Comparison of ENCODE assay signal across 16 cellular contexts in genomic region chr17:17888821-17889220, GRCh38. TPM values are rescaled to one million over a fixed set of nuclear protein-coding genes. Genes with fewer than 3 reads are reported as not detected.
DNase-seq lines count a peak whose midpoint lies in the region; ATAC-seq and TF ChIP-seq lines count a peak whose summit lies in the region.
"Had no signal": no experiment of that assay in that cellular context is flagged by ENCODE, and none has a peak within 500 bp of the region (broad histone marks: within the 10 kb centered on the region; RNA-seq: fewer than 3 reads in every experiment).

No MANE protein-coding gene starts in this region.

- ATAC-seq in HG02973 (IDR thresholded peaks at IDR 0.05; ENCODE audit: unreplicated experiment) (no peak), GM18867 (IDR thresholded peaks at IDR 0.05; ENCODE audit: unreplicated experiment) (no peak)

- H3K4me2 ChIP-seq in DOHH2 (ENCODE audit: low read length) (no peak overlapping the region), neuronal stem cell (ENCODE audit: insufficient read depth, low read length, poor library complexity, severe bottlenecking) (no peak overlapping the region), smooth muscle cell (no peak overlapping the region)

- H2BK120ac ChIP-seq in neuronal stem cell (ENCODE audit: low read depth, low read length): no peak overlapping the region

- no peak overlapping the region for H3K4ac ChIP-seq in neuronal stem cell (ENCODE audit: low read length)

- H3K4me3 ChIP-seq in DOHH2 (ENCODE audit: low read length) (no peak overlapping the region), LNCaP clone FGC (ENCODE audit: low read depth, low read length) (no peak overlapping the region), neuronal stem cell (ENCODE audit: low read length in 2 of 2) (peak overlapping the region in 1 of 2 donors; percentile 38), smooth muscle cell (no peak overlapping the region)
- H3K4me3 ChIP-seq: prostate gland had no signal

- H2BK5ac ChIP-seq in neuronal stem cell (ENCODE audit: low read length): no peak overlapping the region

- H3K36me3 ChIP-seq in DOHH2 (ENCODE audit: control insufficient read depth, low read length): no peaks in the 10 kb centered on the region
- H3K36me3 ChIP-seq in neuronal stem cell (replicated peaks in 1 of 2; ENCODE audit: control insufficient read depth in 2 of 2, insufficient read depth in 2 of 2, low read length in 2 of 2): no peaks in the 10 kb centered on the region
- no peaks in the 10 kb centered on the region for H3K36me3 ChIP-seq in smooth muscle cell (ENCODE audit: low read depth)

- H3K9me3 ChIP-seq in DOHH2 (ENCODE audit: control insufficient read depth, insufficient read depth, low read length): no peaks in the 10 kb centered on the region
- no peaks in the 10 kb centered on the region for H3K9me3 ChIP-seq in neuronal stem cell (replicated peaks in 1 of 2; ENCODE audit: control insufficient read depth in 2 of 2, insufficient read depth in 1 of 2, low read depth in 1 of 2, low read length in 2 of 2)
- no peaks in the 10 kb centered on the region for H3K9me3 ChIP-seq in smooth muscle cell (replicated peaks; ENCODE audit: low read depth)
- H3K9me3 ChIP-seq: prostate gland had no signal

- no peak overlapping the region for H3K14ac ChIP-seq in neuronal stem cell (ENCODE audit: low read length)

- H3K4me1 ChIP-seq in DOHH2 (ENCODE audit: control insufficient read depth, low read length) (peaks cover 20% of the 10 kb centered on the region), neuronal stem cell (ENCODE audit: control insufficient read depth in 2 of 2, insufficient read depth in 1 of 2, low read depth in 1 of 2, low read length in 2 of 2) (peaks cover 10 to 22% of the 10 kb centered on the region in 2 donors), smooth muscle cell (ENCODE audit: low read depth) (peaks cover 14% of the 10 kb centered on the region)

- no peak overlapping the region for H3K27ac Mint-ChIP-seq in chondrocyte (ENCODE audit: unreplicated experiment)
- H3K27ac Mint-ChIP-seq: activated CD4-positive, alpha-beta T cell treated with anti-CD3 and anti-CD28 coated beads, Interleukin-2, amount 10 ng/mL, durations not matched to agents 7 days and 5 days; activated T-cell treated with anti-CD3 and anti-CD28 coated beads, Interleukin-2, amount 50 U/mL, for 24 hours had no signal

- H3K9ac ChIP-seq in neuronal stem cell (ENCODE audit: low read depth, low read length, poor library complexity) (no peak overlapping the region), smooth muscle cell (ENCODE audit: low read depth) (no peak overlapping the region)

- H3K27me3 ChIP-seq in DOHH2 (ENCODE audit: control insufficient read depth, low read length): no peaks in the 10 kb centered on the region
- no peaks in the 10 kb centered on the region for H3K27me3 ChIP-seq in neuronal stem cell (ENCODE audit: control insufficient read depth in 3 of 3, insufficient read depth in 3 of 3, low read depth in 1 of 3, low read length in 3 of 3)
- no peaks in the 10 kb centered on the region for H3K27me3 ChIP-seq in smooth muscle cell (ENCODE audit: low read depth)

- H3K18ac ChIP-seq in neuronal stem cell (ENCODE audit: low read length): peak overlapping the region; percentile 25

- no peak overlapping the region for H3K27ac ChIP-seq in DOHH2 (ENCODE audit: low read depth, low read length)
- no peak overlapping the region for H3K27ac ChIP-seq in neuronal stem cell (replicated peaks; ENCODE audit: low read length)
- H3K27ac ChIP-seq in smooth muscle cell (ENCODE audit: low read depth): no peak overlapping the region
- H3K27ac ChIP-seq: epithelial cell of prostate, prostate gland had no signal

- WGBS in neuronal stem cell (ENCODE audit: extremely low coverage in 2 of 2, insufficient read length in 2 of 2, insufficient replicate concordance in 1 of 2), 2 donors: no CpG with 5 or more reads among the region's 7 CpGs
- 71% methylated on average over 7 of the region's 7 CpGs for WGBS in smooth muscle cell (ENCODE audit: low lambda C conversion rate)

- H4K8ac ChIP-seq in neuronal stem cell (ENCODE audit: low read depth, low read length): no peak overlapping the region

- H3K27me3 Mint-ChIP-seq in chondrocyte (ENCODE audit: low read depth): no peaks in the 10 kb centered on the region
- H3K27me3 Mint-ChIP-seq: activated CD4-positive, alpha-beta T cell treated with anti-CD3 and anti-CD28 coated beads, Interleukin-2, amount 10 ng/mL, durations not matched to agents 7 days and 5 days; activated T-cell treated with anti-CD3 and anti-CD28 coated beads, Interleukin-2, amount 50 U/mL, for 24 hours had no signal

- peak overlapping the region; percentile 8 for H2AK5ac ChIP-seq in neuronal stem cell (ENCODE audit: low read depth, low read length)

- H3F3A ChIP-seq in DOHH2 (ENCODE audit: control insufficient read depth, insufficient read depth) (no peaks in the 10 kb centered on the region), smooth muscle cell (ENCODE audit: low read depth) (no peaks in the 10 kb centered on the region)

- H3K79me1 ChIP-seq in neuronal stem cell (ENCODE audit: low read depth, low read length): no peaks in the 10 kb centered on the region

- H3K36me3 Mint-ChIP-seq in chondrocyte (ENCODE audit: low read depth): peaks cover 27% of the 10 kb centered on the region

- no peak overlapping the region for H2AFZ ChIP-seq in neuronal stem cell (ENCODE audit: low read length)
- H2AFZ ChIP-seq in smooth muscle cell (ENCODE audit: low read depth): no peak overlapping the region

- no peak overlapping the region for H3K23ac ChIP-seq in neuronal stem cell (ENCODE audit: low read depth, low read length, poor library complexity)

- H2BK12ac ChIP-seq in neuronal stem cell (ENCODE audit: low read length): no peak overlapping the region

- H4K91ac ChIP-seq in neuronal stem cell (ENCODE audit: low read depth, low read length, poor library complexity): no peak overlapping the region

- H2BK15ac ChIP-seq in neuronal stem cell (ENCODE audit: low read length): no peak overlapping the region

- no peaks in the 10 kb centered on the region for H3K4me1 Mint-ChIP-seq in chondrocyte (ENCODE audit: low read depth)

- H3K9me3 Mint-ChIP-seq in chondrocyte (ENCODE audit: low read depth): no peaks in the 10 kb centered on the region
- H3K9me3 Mint-ChIP-seq: activated CD4-positive, alpha-beta T cell treated with anti-CD3 and anti-CD28 coated beads, Interleukin-2, amount 10 ng/mL, durations not matched to agents 7 days and 5 days; activated T-cell treated with anti-CD3 and anti-CD28 coated beads, Interleukin-2, amount 50 U/mL, for 24 hours had no signal

- H3K79me2 ChIP-seq in DOHH2 (ENCODE audit: control insufficient read depth, low read length) (no peaks in the 10 kb centered on the region), smooth muscle cell (ENCODE audit: low read depth) (no peaks in the 10 kb centered on the region)

- H4K20me1 ChIP-seq in DOHH2 (ENCODE audit: control insufficient read depth, insufficient read depth, low read depth, low read length) (0 out of 2 replicates have a peak, but pooled peaks cover 6% of the 10 kb centered on the region), smooth muscle cell (ENCODE audit: low read depth) (peaks cover 9% of the 10 kb centered on the region)

- no peak overlapping the region for H3K4me3 Mint-ChIP-seq in chondrocyte (ENCODE audit: unreplicated experiment)
- H3K4me3 Mint-ChIP-seq: activated CD4-positive, alpha-beta T cell treated with anti-CD3 and anti-CD28 coated beads, Interleukin-2, amount 10 ng/mL, durations not matched to agents 7 days and 5 days; activated T-cell treated with anti-CD3 and anti-CD28 coated beads, Interleukin-2, amount 50 U/mL, for 24 hours had no signal

- no peaks in the 10 kb centered on the region for H3K9me2 ChIP-seq in DOHH2 (replicated peaks; ENCODE audit: control insufficient read depth, low read length)

- TF ChIP-seq CTCF in DOHH2 (IDR thresholded peaks at IDR 0.05; ENCODE audit: low read depth, low read length, poor library complexity, severe bottlenecking) (peak; percentile 26), LNCaP clone FGC (IDR thresholded peaks at IDR 0.05; ENCODE audit: control insufficient read depth, extremely low read depth, insufficient read depth) (no peak), chondrocyte (IDR thresholded peaks at IDR 0.05) (peak; percentile 24), smooth muscle cell (IDR thresholded peaks at IDR 0.05; ENCODE audit: borderline replicate concordance, insufficient read depth, poor library complexity, severe bottlenecking) (no peak)

- peak; percentile 41 for DNase-seq in LNCaP clone FGC (ENCODE audit: low read depth)
- no peak for DNase-seq in chondrocyte (ENCODE audit: low spot score)
- DNase-seq in neuronal stem cell (ENCODE audit: low spot score): no peak
- DNase-seq in smooth muscle cell (lab: John Stamatoyannopoulos, UW; ENCODE audit: unreplicated experiment): no peak
- no peak for DNase-seq in foreskin melanocyte
- DNase-seq: activated CD4-positive, alpha-beta T cell treated with anti-CD3 and anti-CD28 coated beads, Interleukin-2, amount 10 ng/mL, durations not matched to agents 7 days and 5 days; activated T-cell treated with anti-CD3 and anti-CD28 coated beads, Interleukin-2, amount 50 U/mL, for 24 hours; head of caudate nucleus; NCI-H2171; Right ventricle myocardium superior; T1000 had no signal

RNA-seq across cellular contexts. Expression of gene SREBF1, which starts 52.0 kb away (rescaled TPM):
- total RNA-seq in chondrocyte: 22.8 to 26.7 TPM (median 23.4 TPM) in 3 replicates
- 57.8 TPM for polyA plus RNA-seq in neuronal stem cell (2013, experiment 1 of 2)
- 61.7 TPM for polyA plus RNA-seq in neuronal stem cell (2013, experiment 2 of 2)
- total RNA-seq in smooth muscle cell: 23.5 and 25.9 TPM in 2 replicates
- 45.4 and 53.5 TPM in 2 replicates for polyA plus RNA-seq in smooth muscle cell

Comparison
In these comparisons a context has a peak if more than half of its experiments do, and no peak if none do; other contexts are left out.
1. CTCF ChIP-seq: peak in DOHH2 (single experiment) and chondrocyte (single experiment); none in LNCaP clone FGC (single experiment) and smooth muscle cell (single experiment).